8 cellular contexts compared by ENCODE assay signal in genomic region chr1:152458384-152459185, GRCh38. TPM values are rescaled to one million over a fixed set of nuclear protein-coding genes. Genes with fewer than 3 reads are reported as not detected.
A peak's percentile ranks its signal among the peaks of the same experiment; 100 is the strongest.
DNase-seq lines count a peak whose midpoint lies in the region; ATAC-seq and TF ChIP-seq lines count a peak whose summit lies in the region.

No MANE protein-coding gene starts in this region.

- H3K4me3 Mint-ChIP-seq in natural killer cell treated with Interleukin-12 subunit alpha and Interleukin-12 subunit beta and Interleukin-15 and Interleukin-18, amount 100 ng/mL, for 72 hours: peak overlapping the region; percentile 13
- H3K4me3 Mint-ChIP-seq in stimulated activated effector memory CD8-positive, alpha-beta T cell treated with anti-CD3 and anti-CD28 coated beads, Interleukin-12 subunit alpha, Interleukin-12 subunit beta, amount 100 ng/mL, for 72 hours: no peak overlapping the region

- H3K79me2 ChIP-seq in OCI-LY1 (ENCODE audit: insufficient read depth, low read length): no peaks in the 10 kb centered on the region

- H3K9me2 ChIP-seq in OCI-LY1 (ENCODE audit: low read depth, low read length): no peaks in the 10 kb centered on the region

- ATAC-seq in HG03439 (IDR thresholded peaks at IDR 0.05; ENCODE audit: unreplicated experiment) (peak; percentile 44), HG03095 (IDR thresholded peaks at IDR 0.05; ENCODE audit: unreplicated experiment) (no peak)
- peak; percentile 64 to 74 for ATAC-seq in natural killer cell treated with Interleukin-12 subunit alpha and Interleukin-12 subunit beta and Interleukin-15 and Interleukin-18, amount 100 ng/mL, for 72 hours
- peak; percentile 72 for ATAC-seq in stimulated activated effector memory CD8-positive, alpha-beta T cell treated with anti-CD3 and anti-CD28 coated beads, Interleukin-12 subunit alpha, Interleukin-12 subunit beta, amount 100 ng/mL, for 72 hours

- no peak for TF ChIP-seq POLR2A in erythroblast (IDR thresholded peaks at IDR 0.05; ENCODE audit: low read length)

- H3K27me3 Mint-ChIP-seq in natural killer cell treated with Interleukin-12 subunit alpha and Interleukin-12 subunit beta and Interleukin-15 and Interleukin-18, amount 100 ng/mL, for 72 hours: peaks cover 2 to 8% of the 10 kb centered on the region in 2 donors

- H3K27me3 ChIP-seq in OCI-LY1 (ENCODE audit: insufficient read depth, low read length): no peaks in the 10 kb centered on the region

- H3F3A ChIP-seq in OCI-LY1 (ENCODE audit: insufficient read depth, low read length): no peaks in the 10 kb centered on the region

- H3K9me3 ChIP-seq in OCI-LY1 (ENCODE audit: low read length): no peaks in the 10 kb centered on the region

- peak overlapping the region; percentile 41 to 73 for H3K27ac Mint-ChIP-seq in natural killer cell treated with Interleukin-12 subunit alpha and Interleukin-12 subunit beta and Interleukin-15 and Interleukin-18, amount 100 ng/mL, for 72 hours
- H3K27ac Mint-ChIP-seq in stimulated activated effector memory CD8-positive, alpha-beta T cell treated with anti-CD3 and anti-CD28 coated beads, Interleukin-12 subunit alpha, Interleukin-12 subunit beta, amount 100 ng/mL, for 72 hours: no peak overlapping the region

- H3K4me1 ChIP-seq in OCI-LY1 (ENCODE audit: insufficient read depth, low read length, severe bottlenecking): peaks cover 10% of the 10 kb centered on the region

- H3K36me3 ChIP-seq in OCI-LY1 (ENCODE audit: insufficient read depth, low read length): no peaks in the 10 kb centered on the region

- no peak overlapping the region for H3K9ac ChIP-seq in OCI-LY1 (ENCODE audit: low read length)

- no peaks in the 10 kb centered on the region for H3K9me3 Mint-ChIP-seq in natural killer cell treated with Interleukin-12 subunit alpha and Interleukin-12 subunit beta and Interleukin-15 and Interleukin-18, amount 100 ng/mL, for 72 hours
- H3K9me3 Mint-ChIP-seq in stimulated activated effector memory CD8-positive, alpha-beta T cell treated with anti-CD3 and anti-CD28 coated beads, Interleukin-12 subunit alpha, Interleukin-12 subunit beta, amount 100 ng/mL, for 72 hours: no peaks in the 10 kb centered on the region

- DNase-seq in DMS53 (lab: John Stamatoyannopoulos, UW) (peak; percentile 81), erythroblast (lab: John Stamatoyannopoulos, UW) (peak; percentile 56 to 77)
- DNase-seq in activated CD8-positive, alpha-beta memory T cell treated with anti-CD3 and anti-CD28 coated beads, Interleukin-2, amount 50 U/mL, for 1 hour (ENCODE audit: extremely low read depth): peak; percentile 18
- DNase-seq in natural killer cell treated with Interleukin-12 subunit alpha and Interleukin-12 subunit beta and Interleukin-15 and Interleukin-18, amount 100 ng/mL, for 72 hours (ENCODE audit: low spot score): peak; percentile 71
- peak; percentile 67 to 88 for DNase-seq in stimulated activated effector memory CD8-positive, alpha-beta T cell treated with anti-CD3 and anti-CD28 coated beads, Interleukin-12 subunit alpha, Interleukin-12 subunit beta, amount 100 ng/mL, for 72 hours (ENCODE audit: low spot score in 2 of 2)

- H3K36me3 Mint-ChIP-seq in natural killer cell treated with Interleukin-12 subunit alpha and Interleukin-12 subunit beta and Interleukin-15 and Interleukin-18, amount 100 ng/mL, for 72 hours: no peaks in the 10 kb centered on the region
- no peaks in the 10 kb centered on the region for H3K36me3 Mint-ChIP-seq in stimulated activated effector memory CD8-positive, alpha-beta T cell treated with anti-CD3 and anti-CD28 coated beads, Interleukin-12 subunit alpha, Interleukin-12 subunit beta, amount 100 ng/mL, for 72 hours

- H4K20me1 ChIP-seq in OCI-LY1 (ENCODE audit: insufficient read depth, low read length): no peaks in the 10 kb centered on the region

- H2AFZ ChIP-seq in OCI-LY1 (ENCODE audit: low read length): peak overlapping the region; percentile 97

- no peak overlapping the region for H3K27ac ChIP-seq in OCI-LY1 (ENCODE audit: low read depth, low read length, poor library complexity, severe bottlenecking)

- peaks cover 24 to 27% of the 10 kb centered on the region in 2 donors for H3K4me1 Mint-ChIP-seq in natural killer cell treated with Interleukin-12 subunit alpha and Interleukin-12 subunit beta and Interleukin-15 and Interleukin-18, amount 100 ng/mL, for 72 hours (ENCODE audit: low read depth in 2 of 2)
- H3K4me1 Mint-ChIP-seq in stimulated activated effector memory CD8-positive, alpha-beta T cell treated with anti-CD3 and anti-CD28 coated beads, Interleukin-12 subunit alpha, Interleukin-12 subunit beta, amount 100 ng/mL, for 72 hours: peaks cover 30% of the 10 kb centered on the region

- no peak overlapping the region for H3K4me3 ChIP-seq in OCI-LY1 (ENCODE audit: low read depth, low read length, poor library complexity, severe bottlenecking)

- TF ChIP-seq CTCF in OCI-LY1 (IDR thresholded peaks at IDR 0.05; ENCODE audit: low read length): peak; percentile 87

- H3K4me2 ChIP-seq in OCI-LY1 (ENCODE audit: low read length): no peak overlapping the region

RNA-seq across cellular contexts. Expression of gene CRNN, which starts 44.5 kb away (rescaled TPM):
- total RNA-seq in natural killer cell treated with Interleukin-12 subunit alpha and Interleukin-12 subunit beta and Interleukin-15 and Interleukin-18, amount 100 ng/mL, for 72 hours: not detected

RNA-seq across cellular contexts. Expression of gene LCE5A, which starts 52.0 kb away (rescaled TPM):
- not detected for total RNA-seq in natural killer cell treated with Interleukin-12 subunit alpha and Interleukin-12 subunit beta and Interleukin-15 and Interleukin-18, amount 100 ng/mL, for 72 hours

RNA-seq across cellular contexts. Expression of gene CRCT1, which starts 55.7 kb away (rescaled TPM):
- total RNA-seq in natural killer cell treated with Interleukin-12 subunit alpha and Interleukin-12 subunit beta and Interleukin-15 and Interleukin-18, amount 100 ng/mL, for 72 hours: not detected

Comparison
In these comparisons a context has a peak if more than half of its experiments do, and no peak if none do; other contexts are left out.
1. DNase-seq: peak in every context shown above with its lines; median percentile 81 in DMS53; 78 in stimulated activated effector memory CD8-positive, alpha-beta T cell treated with anti-CD3 and anti-CD28 coated beads, Interleukin-12 subunit alpha, Interleukin-12 subunit beta, amount 100 ng/mL, for 72 hours; 71 in natural killer cell treated with Interleukin-12 subunit alpha and Interleukin-12 subunit beta and Interleukin-15 and Interleukin-18, amount 100 ng/mL, for 72 hours; 66 in erythroblast; 18 in activated CD8-positive, alpha-beta memory T cell treated with anti-CD3 and anti-CD28 coated beads, Interleukin-2, amount 50 U/mL, for 1 hour.